In genomic region chr21:37712204-37712934, GRCh38 we compare ENCODE assay signal across 8 cellular contexts.
A peak's percentile ranks its signal among the peaks of the same experiment; 100 is the strongest.
DNase-seq lines count a peak whose midpoint lies in the region; TF ChIP-seq lines count a peak whose summit lies in the region.

No MANE protein-coding gene starts in this region.

- no peaks in the 10 kb centered on the region for H3K27me3 ChIP-seq in BLaER1 treated with 17β-estradiol and CSF1 and Interleukin-3, amounts not matched to agents 10 nM and 100 nM
- H3K27me3 ChIP-seq in HL-60 (ENCODE audit: insufficient read depth, poor library complexity, severe bottlenecking), result no peaks in the 10 kb centered on the region
- H3K27me3 ChIP-seq in parathyroid adenoma (ENCODE audit: control insufficient read depth, insufficient read depth, low read length), result no peaks in the 10 kb centered on the region

- H3K27ac ChIP-seq in BLaER1 treated with 17β-estradiol and CSF1 and Interleukin-3, amounts not matched to agents 10 nM and 100 nM, result peak overlapping the region in 3 of 11 experiments; percentile 40 to 60 (median 52); a peak in 4 of 22 replicates
- H3K27ac ChIP-seq in HL-60 (replicated peaks), result no peak overlapping the region
- no peak overlapping the region for H3K27ac ChIP-seq in parathyroid adenoma

- H3K9me3 ChIP-seq in BLaER1 treated with 17β-estradiol and CSF1 and Interleukin-3, amounts not matched to agents 10 nM and 100 nM (replicated peaks in 1 of 11), result peaks cover 0 to 12% (median 0%) of the 10 kb centered on the region in 11 experiments; a peak in 5 of 22 replicates
- H3K9me3 ChIP-seq in parathyroid adenoma (ENCODE audit: control insufficient read depth, low read length), result no peaks in the 10 kb centered on the region

- no peak overlapping the region for H3K4me3 Mint-ChIP-seq in activated T-cell treated with anti-CD3 and anti-CD28 coated beads, Interleukin-2, amount 50 U/mL, for 24 hours

- H3K4me1 ChIP-seq in BLaER1 treated with 17β-estradiol and CSF1 and Interleukin-3, amounts not matched to agents 10 nM and 100 nM, result peaks cover 19 to 36% (median 27%) of the 10 kb centered on the region in 10 experiments
- no peaks in the 10 kb centered on the region for H3K4me1 ChIP-seq in parathyroid adenoma

- DNase-seq in GM19238 (ENCODE audit: insufficient read length, low spot score) (peak; percentile 41), HL-60 (ENCODE audit: low read depth in 1 of 2, low spot score in 1 of 2) (peak; percentile 8 to 67), NCI-H82 treated with DMSO at 0.1 percent for 48 hours (lab: John Stamatoyannopoulos, UW; ENCODE audit: unreplicated experiment) (peak; percentile 35), globus pallidus (ENCODE audit: low spot score) (peak; percentile 24)
- peak; percentile 53 for DNase-seq in activated T-cell treated with anti-CD3 and anti-CD28 coated beads, Interleukin-2, amount 50 U/mL, for 24 hours
- DNase-seq in central memory CD4-positive, alpha-beta T cell, result no peak

- H3K27me3 Mint-ChIP-seq in activated T-cell treated with anti-CD3 and anti-CD28 coated beads, Interleukin-2, amount 50 U/mL, for 24 hours, result peaks cover 36% of the 10 kb centered on the region

- TF ChIP-seq CTCF in HL-60 (IDR thresholded peaks at IDR 0.05; ENCODE audit: insufficient read depth, low read length), result peak; percentile 97
- peak; percentile 79 for TF ChIP-seq CTCF in parathyroid adenoma (IDR thresholded peaks at IDR 0.05)

- no peaks in the 10 kb centered on the region for H3K79me2 ChIP-seq in parathyroid adenoma

- no peaks in the 10 kb centered on the region for H3K36me3 ChIP-seq in BLaER1 treated with 17β-estradiol and CSF1 and Interleukin-3, amounts not matched to agents 10 nM and 100 nM
- no peaks in the 10 kb centered on the region for H3K36me3 ChIP-seq in parathyroid adenoma (ENCODE audit: control insufficient read depth, insufficient read depth, low read length)

- no peak overlapping the region for H2AFZ ChIP-seq in parathyroid adenoma

- H3K9me3 Mint-ChIP-seq in activated T-cell treated with anti-CD3 and anti-CD28 coated beads, Interleukin-2, amount 50 U/mL, for 24 hours, result no peaks in the 10 kb centered on the region

- peak overlapping the region in 4 of 11 experiments; percentile 33 to 62 (median 54); a peak in 4 of 22 replicates for H3K9ac ChIP-seq in BLaER1 treated with 17β-estradiol and CSF1 and Interleukin-3, amounts not matched to agents 10 nM and 100 nM
- H3K9ac ChIP-seq in parathyroid adenoma, result no peak overlapping the region

- H3K27ac Mint-ChIP-seq in activated T-cell treated with anti-CD3 and anti-CD28 coated beads, Interleukin-2, amount 50 U/mL, for 24 hours, result no peak overlapping the region

- no peaks in the 10 kb centered on the region for H3K4me1 Mint-ChIP-seq in activated T-cell treated with anti-CD3 and anti-CD28 coated beads, Interleukin-2, amount 50 U/mL, for 24 hours (ENCODE audit: low read depth)

- no peak overlapping the region for H3K4me3 ChIP-seq in BLaER1 treated with 17β-estradiol and CSF1 and Interleukin-3, amounts not matched to agents 10 nM and 100 nM
- H3K4me3 ChIP-seq in HL-60 (replicated peaks; ENCODE audit: insufficient read depth, low read length) (no peak overlapping the region), parathyroid adenoma (ENCODE audit: low read depth, low read length) (no peak overlapping the region)

- H3K36me3 Mint-ChIP-seq in activated T-cell treated with anti-CD3 and anti-CD28 coated beads, Interleukin-2, amount 50 U/mL, for 24 hours (ENCODE audit: low read depth), result no peaks in the 10 kb centered on the region

- no peaks in the 10 kb centered on the region for H4K20me1 ChIP-seq in BLaER1 treated with 17β-estradiol and CSF1 and Interleukin-3, amounts not matched to agents 10 nM and 100 nM

- peak overlapping the region; percentile 19 to 97 (median 79); a peak in 17 of 22 replicates for H3K4me2 ChIP-seq in BLaER1 treated with 17β-estradiol and CSF1 and Interleukin-3, amounts not matched to agents 10 nM and 100 nM
- no peak overlapping the region for H3K4me2 ChIP-seq in parathyroid adenoma (ENCODE audit: low read length)
